In the genomic region with DNA sequence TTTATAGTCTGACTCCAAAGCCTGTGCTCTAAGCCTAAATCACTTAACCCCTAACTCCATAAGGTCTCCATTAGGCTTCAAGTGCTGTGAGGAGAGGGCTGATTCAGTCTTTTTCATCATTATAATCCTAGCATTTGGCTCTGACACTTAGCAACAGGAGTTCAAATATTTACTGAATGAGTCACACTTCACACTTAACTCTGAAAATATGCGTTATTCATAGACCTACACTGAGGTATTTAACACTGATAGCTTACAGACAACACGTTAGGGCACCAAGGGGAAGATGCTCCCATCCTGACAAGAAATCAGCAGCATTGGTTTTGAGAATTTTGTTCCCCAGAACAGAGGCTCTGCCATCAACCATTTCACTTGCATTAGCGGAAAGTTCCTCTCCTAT, we compare ENCODE assay signal across 8 cellular contexts. TPM values are rescaled to one million over a fixed set of nuclear protein-coding genes. Genes with fewer than 3 reads are reported as not detected.
DNase-seq lines count a peak whose midpoint lies in the region; ATAC-seq, FAIRE-seq and TF ChIP-seq lines count a peak whose summit lies in the region.

No MANE protein-coding gene starts in this region.

- H3K9me3 Mint-ChIP-seq in glutamatergic neuron (ENCODE audit: unreplicated experiment): no peaks in the 10 kb centered on the region

- no peak overlapping the region for H3K4me3 Mint-ChIP-seq in glutamatergic neuron (ENCODE audit: unreplicated experiment)

- H3K36me3 Mint-ChIP-seq in glutamatergic neuron (ENCODE audit: unreplicated experiment): no peaks in the 10 kb centered on the region

- H3K4me1 Mint-ChIP-seq in glutamatergic neuron (ENCODE audit: low read depth, unreplicated experiment): no peaks in the 10 kb centered on the region

- H3K27ac Mint-ChIP-seq in glutamatergic neuron (ENCODE audit: unreplicated experiment): no peak overlapping the region

- peak; percentile 79 for FAIRE-seq in HTR-8/SVneo (lab: Jason Lieb, UNC)

- no peak for TF ChIP-seq CTCF in glutamatergic neuron (IDR thresholded peaks at IDR 0.05; ENCODE audit: partially characterized antibody, unreplicated experiment)

- H3K27me3 Mint-ChIP-seq in glutamatergic neuron (ENCODE audit: unreplicated experiment): no peaks in the 10 kb centered on the region

- peak; percentile 76 for DNase-seq in AG20443 (ENCODE audit: low spot score)
- DNase-seq in HTR-8/SVneo (ENCODE audit: insufficient read length, low spot score): peak; percentile 56
- DNase-seq in astrocyte of the hippocampus (ENCODE audit: low read depth, low spot score): peak; percentile 88
- no peak for DNase-seq in left lobe of liver (ENCODE audit: low spot score)
- no peak for DNase-seq in NK-92 (lab: John Stamatoyannopoulos, UW; ENCODE audit: unreplicated experiment)
- DNase-seq in activated gamma-delta T cell treated with Interleukin-2 at 50 U/mL for 16 hours: no peak
- DNase-seq in glutamatergic neuron: no peak
- no peak for DNase-seq in amygdala (lab: John Stamatoyannopoulos, UW)

- ATAC-seq in left lobe of liver: peak; percentile 37

RNA-seq across cellular contexts. Expression of a gene that starts 53.5 kb away (rescaled TPM):
- 14.5 TPM for total RNA-seq in left lobe of liver
- total RNA-seq in glutamatergic neuron (ENCODE audit: unreplicated experiment): 32.8 TPM

Comparison
In these comparisons a context has a peak if more than half of its experiments do, and no peak if none do; other contexts are left out.
1. DNase-seq: peak in AG20443 (single experiment), HTR-8/SVneo (single experiment) and astrocyte of the hippocampus (single experiment); none in left lobe of liver (single experiment), NK-92 (single experiment), activated gamma-delta T cell treated with Interleukin-2 at 50 U/mL for 16 hours (single experiment), glutamatergic neuron (single experiment) and amygdala (0 of 56).